Comparison of ENCODE assay signal across 19 cellular contexts in the genomic region with DNA sequence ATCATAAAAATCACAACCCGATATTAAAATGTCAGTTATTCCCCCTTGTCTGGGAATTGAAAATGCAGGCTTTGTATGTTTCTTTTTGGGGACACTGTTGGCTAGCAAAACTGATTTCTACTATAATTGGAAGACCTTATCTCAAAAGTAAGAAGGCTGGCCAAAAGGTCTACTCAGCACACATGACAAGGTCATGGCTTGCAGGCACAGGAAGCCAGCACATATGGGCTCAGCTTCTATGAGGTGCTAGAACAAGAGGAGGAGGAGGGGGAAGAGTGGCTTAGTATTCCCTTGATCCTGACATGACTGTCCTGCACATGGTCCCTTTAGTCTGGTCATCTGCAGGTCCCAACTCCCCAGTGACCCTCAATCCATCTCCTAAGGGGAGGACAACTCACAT.
DNase-seq lines count a peak whose midpoint lies in the region; ATAC-seq and TF ChIP-seq lines count a peak whose summit lies in the region.
"Had no signal": no experiment of that assay in that cellular context is flagged by ENCODE, and none has a peak within 500 bp of the region (broad histone marks: within the 10 kb centered on the region; RNA-seq: fewer than 3 reads in every experiment).

No MANE protein-coding gene starts in this region.

- no peak overlapping the region for H3K27ac ChIP-seq in left ventricle myocardium inferior (replicated peaks)
- H3K27ac ChIP-seq in heart right ventricle: no peak overlapping the region
- H3K27ac ChIP-seq in neural cell (ENCODE audit: low read length): peak overlapping the region; percentile 69

- H3F3A ChIP-seq in neural cell (ENCODE audit: insufficient read depth, low read length, poor library complexity, severe bottlenecking): no peaks in the 10 kb centered on the region

- H3K4me1 Mint-ChIP-seq in activated T-helper 17 cell treated with anti-CD3 and anti-CD28 coated beads, Interleukin-2, amount 50 U/mL, for 72 hours: no peaks in the 10 kb centered on the region
- H3K4me1 Mint-ChIP-seq: CD4-positive, CD25-positive, alpha-beta regulatory T cell; CD8-positive, alpha-beta memory T cell had no signal

- H3K4me2 ChIP-seq in neural cell (ENCODE audit: low read length): no peak overlapping the region

- H3K27ac Mint-ChIP-seq in activated T-helper 17 cell treated with anti-CD3 and anti-CD28 coated beads, Interleukin-2, amount 50 U/mL, for 72 hours: no peak overlapping the region
- H3K27ac Mint-ChIP-seq: CD4-positive, CD25-positive, alpha-beta regulatory T cell; CD8-positive, alpha-beta memory T cell; H9 had no signal

- DNase-seq in Right ventricle myocardium superior (no peak), left ventricle myocardium inferior (no peak), NCI-H69 (lab: John Stamatoyannopoulos, UW) (peak; percentile 71), heart right ventricle (peak in 1 of 2 donors; percentile 18), HAP-1 (ENCODE audit: low spot score in 2 of 2) (no peak)
- DNase-seq: ACHN; BE2C; C1 segment of cervical spinal cord; CD4-positive, CD25-positive, alpha-beta regulatory T cell; CD8-positive, alpha-beta memory T cell; DMS 273 treated with DMSO at 0.1 percent for 48 hours; DMS53; DND-41; EL; H9 had no signal

- no peak for TF ChIP-seq RAD21 in neural cell (conservative IDR thresholded peaks at IDR 0.05)

- H3K36me3 Mint-ChIP-seq in activated T-helper 17 cell treated with anti-CD3 and anti-CD28 coated beads, Interleukin-2, amount 50 U/mL, for 72 hours (ENCODE audit: low read depth): no peaks in the 10 kb centered on the region
- H3K36me3 Mint-ChIP-seq: CD4-positive, CD25-positive, alpha-beta regulatory T cell; CD8-positive, alpha-beta memory T cell had no signal

- intact Hi-C loops in Right ventricle myocardium superior (cut with DNase I): no loop called here
- intact Hi-C loops in left ventricle myocardium inferior (cut with micrococcal nuclease): no loop called here
- intact Hi-C loops in heart right ventricle (cut with DNase I): loop anchor here in 2 of 10 donors (10.0 kb wide), 2 partner anchors 179 to 601 kb away; no protein-coding TSS in a partner anchor

- H3K9me3 ChIP-seq in left ventricle myocardium inferior (replicated peaks) (no peaks in the 10 kb centered on the region), heart right ventricle (no peaks in the 10 kb centered on the region), neural cell (ENCODE audit: low read length) (no peaks in the 10 kb centered on the region), HAP-1 (no peaks in the 10 kb centered on the region)
- H3K9me3 ChIP-seq: BE2C had no signal

- H3K4me3 Mint-ChIP-seq in activated T-helper 17 cell treated with anti-CD3 and anti-CD28 coated beads, Interleukin-2, amount 50 U/mL, for 72 hours: no peak overlapping the region
- H3K4me3 Mint-ChIP-seq: CD4-positive, CD25-positive, alpha-beta regulatory T cell; CD8-positive, alpha-beta memory T cell; H9 had no signal

- H3K4me1 ChIP-seq in left ventricle myocardium inferior: peaks cover 16% of the 10 kb centered on the region
- peaks cover 0 to 16% (median 8%) of the 10 kb centered on the region in 9 donors for H3K4me1 ChIP-seq in heart right ventricle
- H3K4me1 ChIP-seq in HAP-1: no peaks in the 10 kb centered on the region
- H3K4me1 ChIP-seq: BE2C had no signal

- peaks cover 4% of the 10 kb centered on the region for H3K27me3 ChIP-seq in left ventricle myocardium inferior (ENCODE audit: low read depth)
- peaks cover 0 to 2% (median 0%) of the 10 kb centered on the region in 7 donors for H3K27me3 ChIP-seq in heart right ventricle
- H3K27me3 ChIP-seq in neural cell (ENCODE audit: insufficient read depth, low read depth, low read length): no peaks in the 10 kb centered on the region
- no peaks in the 10 kb centered on the region for H3K27me3 ChIP-seq in HAP-1 (ENCODE audit: low read depth)
- H3K27me3 ChIP-seq: BE2C had no signal

- no peaks in the 10 kb centered on the region for H3K9me3 Mint-ChIP-seq in activated T-helper 17 cell treated with anti-CD3 and anti-CD28 coated beads, Interleukin-2, amount 50 U/mL, for 72 hours
- H3K9me3 Mint-ChIP-seq: CD8-positive, alpha-beta memory T cell; H9 had no signal

- peak; percentile 86 for ATAC-seq in Right ventricle myocardium superior (ENCODE audit: poor library complexity)
- ATAC-seq in heart right ventricle: peak in 7 of 8 donors; percentile 46 to 82 (median 68)
- no peak for ATAC-seq in GM21717 (IDR thresholded peaks at IDR 0.05; ENCODE audit: unreplicated experiment)
- ATAC-seq in activated T-helper 17 cell treated with anti-CD3 and anti-CD28 coated beads, Interleukin-2, amount 50 U/mL, for 72 hours (replicated peaks): no peak
- ATAC-seq: GM12878 had no signal

- in situ Hi-C loops in HAP-1 (cut with MboI; ENCODE audit: low sequenced_read_pairs): no loop called here

- WGBS in heart right ventricle, 2 donors: 41 to 70% methylated on average over 1 of the region's 1 CpG

- H3K4me3 ChIP-seq in left ventricle myocardium inferior (no peak overlapping the region), heart right ventricle (no peak overlapping the region), neural cell (ENCODE audit: low read length) (peak overlapping the region; percentile 21), HAP-1 (no peak overlapping the region)
- H3K4me3 ChIP-seq: GM12878 had no signal

- no peaks in the 10 kb centered on the region for H3K9me2 ChIP-seq in neural cell (ENCODE audit: insufficient read depth, low read length)

- H3K36me3 ChIP-seq in left ventricle myocardium inferior (no peaks in the 10 kb centered on the region), heart right ventricle (no peaks in the 10 kb centered on the region), neural cell (ENCODE audit: insufficient read depth, low read length) (no peaks in the 10 kb centered on the region), HAP-1 (replicated peaks) (no peaks in the 10 kb centered on the region)
- H3K36me3 ChIP-seq: BE2C had no signal

- peak overlapping the region; percentile 1 for H3K9ac ChIP-seq in neural cell (ENCODE audit: low read length)

- no peaks in the 10 kb centered on the region for H4K20me1 ChIP-seq in neural cell (ENCODE audit: insufficient read depth)

- TF ChIP-seq CTCF in left ventricle myocardium inferior (IDR thresholded peaks at IDR 0.05; ENCODE audit: borderline replicate concordance) (no peak), heart right ventricle (IDR thresholded peaks at IDR 0.05) (no peak), neural cell (IDR thresholded peaks at IDR 0.05; ENCODE audit: poor library complexity, severe bottlenecking) (no peak)

- H3K27me3 Mint-ChIP-seq in activated T-helper 17 cell treated with anti-CD3 and anti-CD28 coated beads, Interleukin-2, amount 50 U/mL, for 72 hours: peaks cover 8% of the 10 kb centered on the region
- H3K27me3 Mint-ChIP-seq: CD4-positive, CD25-positive, alpha-beta regulatory T cell had no signal

- H3K79me2 ChIP-seq in neural cell (replicated peaks; ENCODE audit: insufficient read depth, low read length): no peaks in the 10 kb centered on the region

- TF ChIP-seq EP300 in neural cell (conservative IDR thresholded peaks at IDR 0.05; ENCODE audit: poor library complexity, severe bottlenecking): no peak

- H2AFZ ChIP-seq in neural cell (ENCODE audit: low read depth, low read length): no peak overlapping the region

TF ChIP-seq in neural cell, 6 proteins besides CTCF, POLR2A, EP300 and RAD21:
- TF ChIP-seq TAF1 (IDR thresholded peaks at IDR 0.05; ENCODE audit: low read depth): no peak
- no peak for TF ChIP-seq POLR2AphosphoS5 (IDR thresholded peaks at IDR 0.05)
- TF ChIP-seq, protein P1, sequence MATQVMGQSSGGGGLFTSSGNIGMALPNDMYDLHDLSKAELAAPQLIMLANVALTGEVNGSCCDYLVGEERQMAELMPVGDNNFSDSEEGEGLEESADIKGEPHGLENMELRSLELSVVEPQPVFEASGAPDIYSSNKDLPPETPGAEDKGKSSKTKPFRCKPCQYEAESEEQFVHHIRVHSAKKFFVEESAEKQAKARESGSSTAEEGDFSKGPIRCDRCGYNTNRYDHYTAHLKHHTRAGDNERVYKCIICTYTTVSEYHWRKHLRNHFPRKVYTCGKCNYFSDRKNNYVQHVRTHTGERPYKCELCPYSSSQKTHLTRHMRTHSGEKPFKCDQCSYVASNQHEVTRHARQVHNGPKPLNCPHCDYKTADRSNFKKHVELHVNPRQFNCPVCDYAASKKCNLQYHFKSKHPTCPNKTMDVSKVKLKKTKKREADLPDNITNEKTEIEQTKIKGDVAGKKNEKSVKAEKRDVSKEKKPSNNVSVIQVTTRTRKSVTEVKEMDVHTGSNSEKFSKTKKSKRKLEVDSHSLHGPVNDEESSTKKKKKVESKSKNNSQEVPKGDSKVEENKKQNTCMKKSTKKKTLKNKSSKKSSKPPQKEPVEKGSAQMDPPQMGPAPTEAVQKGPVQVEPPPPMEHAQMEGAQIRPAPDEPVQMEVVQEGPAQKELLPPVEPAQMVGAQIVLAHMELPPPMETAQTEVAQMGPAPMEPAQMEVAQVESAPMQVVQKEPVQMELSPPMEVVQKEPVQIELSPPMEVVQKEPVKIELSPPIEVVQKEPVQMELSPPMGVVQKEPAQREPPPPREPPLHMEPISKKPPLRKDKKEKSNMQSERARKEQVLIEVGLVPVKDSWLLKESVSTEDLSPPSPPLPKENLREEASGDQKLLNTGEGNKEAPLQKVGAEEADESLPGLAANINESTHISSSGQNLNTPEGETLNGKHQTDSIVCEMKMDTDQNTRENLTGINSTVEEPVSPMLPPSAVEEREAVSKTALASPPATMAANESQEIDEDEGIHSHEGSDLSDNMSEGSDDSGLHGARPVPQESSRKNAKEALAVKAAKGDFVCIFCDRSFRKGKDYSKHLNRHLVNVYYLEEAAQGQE (IDR thresholded peaks at IDR 0.05; ENCODE audit: borderline replicate concordance): no peak
- TF ChIP-seq SMC3 (conservative IDR thresholded peaks at IDR 0.05; ENCODE audit: poor library complexity): no peak
- TF ChIP-seq MXI1 (conservative IDR thresholded peaks at IDR 0.05; ENCODE audit: poor library complexity, severe bottlenecking): no peak
- TF ChIP-seq EZH2 (IDR thresholded peaks at IDR 0.05; ENCODE audit: borderline replicate concordance, insufficient read depth, low read length, poor library complexity, severe bottlenecking): no peak
TF ChIP-seq in neural cell: peak in this region for 0.

Comparison
In these comparisons a context has a peak if more than half of its experiments do, and no peak if none do; other contexts are left out.
1. ATAC-seq: peak in Right ventricle myocardium superior (single experiment) and heart right ventricle (7 of 8); none in GM21717 (single experiment) and activated T-helper 17 cell treated with anti-CD3 and anti-CD28 coated beads, Interleukin-2, amount 50 U/mL, for 72 hours (single experiment).